ENCODE assay signal across 12 cellular contexts in the genomic region with DNA sequence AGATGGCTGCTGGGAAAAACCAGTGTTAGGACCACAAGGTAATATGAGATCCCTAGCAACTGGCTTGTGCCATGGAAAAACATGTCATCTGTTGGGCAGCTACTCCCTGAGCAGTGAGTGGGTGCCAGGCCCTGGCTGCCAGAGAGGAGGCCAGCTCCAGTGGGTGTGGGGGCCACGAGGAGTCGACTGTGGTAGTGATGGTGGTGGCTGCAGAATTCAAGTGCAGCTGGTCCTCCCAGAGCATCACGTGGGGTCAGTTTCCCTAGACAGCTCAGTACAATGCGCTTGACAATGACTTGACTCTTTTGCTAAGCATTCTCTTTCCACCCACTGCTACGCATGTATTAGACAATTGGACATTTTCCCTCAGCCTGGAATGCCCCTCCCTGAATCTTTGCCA.
A peak's percentile ranks its signal among the peaks of the same experiment; 100 is the strongest.
DNase-seq lines count a peak whose midpoint lies in the region; ATAC-seq lines count a peak whose summit lies in the region.
"Had no signal": no experiment of that assay in that cellular context is flagged by ENCODE, and none has a peak within 500 bp of the region (broad histone marks: within the 10 kb centered on the region; RNA-seq: fewer than 3 reads in every experiment).

No MANE protein-coding gene starts in this region.

- H3K9ac ChIP-seq in NT2/D1 (ENCODE audit: insufficient read length, low read depth), result peak overlapping the region; percentile 12

- no peaks in the 10 kb centered on the region for H3K36me3 ChIP-seq in NT2/D1 (ENCODE audit: insufficient read depth, insufficient read length, low read length)
- H3K36me3 ChIP-seq: left lung had no signal

- H3K4me3 Mint-ChIP-seq in stimulated activated naive CD8-positive, alpha-beta T cell treated with anti-CD3 and anti-CD28 coated beads, Interleukin-15, amount 100 ng/mL, for 72 hours, result no peak overlapping the region

- H3K27ac Mint-ChIP-seq in stimulated activated naive CD8-positive, alpha-beta T cell treated with anti-CD3 and anti-CD28 coated beads, Interleukin-15, amount 100 ng/mL, for 72 hours, result no peak overlapping the region

- no peaks in the 10 kb centered on the region for H3K4me1 ChIP-seq in NT2/D1 (ENCODE audit: insufficient read depth, insufficient read length)

- DNase-seq in DMS53 (lab: John Stamatoyannopoulos, UW) (peak; percentile 27), DMS53 treated with DMSO at 0.1 percent for 48 hours (lab: John Stamatoyannopoulos, UW; ENCODE audit: unreplicated experiment) (no peak), NT2/D1 (ENCODE audit: low read depth, low spot score) (no peak), globus pallidus (ENCODE audit: low spot score) (peak; percentile 81), putamen (ENCODE audit: low spot score) (peak; percentile 75), NCI-H526 treated with DMSO at 0.1 percent for 48 hours (lab: John Stamatoyannopoulos, UW) (no peak)
- no peak for DNase-seq in stimulated activated naive CD4-positive, alpha-beta T cell (lab: John Stamatoyannopoulos, UW)
- no peak for DNase-seq in stimulated activated naive CD8-positive, alpha-beta T cell treated with anti-CD3 and anti-CD28 coated beads, Interleukin-15, amount 100 ng/mL, for 72 hours
- DNase-seq: 8988T, foreskin fibroblast, left lung, NCI-H1436 had no signal

- H3K4me3 ChIP-seq in NT2/D1 (ENCODE audit: insufficient read length, low read depth), result no peak overlapping the region
- H3K4me3 ChIP-seq: left lung had no signal

- no peaks in the 10 kb centered on the region for H3K27me3 Mint-ChIP-seq in stimulated activated naive CD8-positive, alpha-beta T cell treated with anti-CD3 and anti-CD28 coated beads, Interleukin-15, amount 100 ng/mL, for 72 hours

- ATAC-seq in stimulated activated naive CD8-positive, alpha-beta T cell treated with anti-CD3 and anti-CD28 coated beads, Interleukin-15, amount 100 ng/mL, for 72 hours, result no peak
- ATAC-seq: left lung had no signal

- H3K9me3 Mint-ChIP-seq in stimulated activated naive CD8-positive, alpha-beta T cell treated with anti-CD3 and anti-CD28 coated beads, Interleukin-15, amount 100 ng/mL, for 72 hours, result no peaks in the 10 kb centered on the region

- H3K4me1 Mint-ChIP-seq in stimulated activated naive CD8-positive, alpha-beta T cell treated with anti-CD3 and anti-CD28 coated beads, Interleukin-15, amount 100 ng/mL, for 72 hours, result peaks cover 49% of the 10 kb centered on the region

- H3K27me3 ChIP-seq in NT2/D1 (ENCODE audit: insufficient read depth, insufficient read length), result no peaks in the 10 kb centered on the region
- H3K27me3 ChIP-seq: left lung had no signal

- no peaks in the 10 kb centered on the region for H3K9me3 ChIP-seq in NT2/D1 (ENCODE audit: insufficient read depth, low read length)
- H3K9me3 ChIP-seq: left lung had no signal

Comparison
In these comparisons a context has a peak if more than half of its experiments do, and no peak if none do; other contexts are left out.
1. DNase-seq: peak in DMS53 (single experiment), globus pallidus (single experiment) and putamen (single experiment); none in DMS53 treated with DMSO at 0.1 percent for 48 hours (single experiment), NT2/D1 (single experiment), NCI-H526 treated with DMSO at 0.1 percent for 48 hours (single experiment), stimulated activated naive CD4-positive, alpha-beta T cell (0 of 6) and stimulated activated naive CD8-positive, alpha-beta T cell treated with anti-CD3 and anti-CD28 coated beads, Interleukin-15, amount 100 ng/mL, for 72 hours (0 of 2).